8 cellular contexts compared by ENCODE assay signal in the genomic region with DNA sequence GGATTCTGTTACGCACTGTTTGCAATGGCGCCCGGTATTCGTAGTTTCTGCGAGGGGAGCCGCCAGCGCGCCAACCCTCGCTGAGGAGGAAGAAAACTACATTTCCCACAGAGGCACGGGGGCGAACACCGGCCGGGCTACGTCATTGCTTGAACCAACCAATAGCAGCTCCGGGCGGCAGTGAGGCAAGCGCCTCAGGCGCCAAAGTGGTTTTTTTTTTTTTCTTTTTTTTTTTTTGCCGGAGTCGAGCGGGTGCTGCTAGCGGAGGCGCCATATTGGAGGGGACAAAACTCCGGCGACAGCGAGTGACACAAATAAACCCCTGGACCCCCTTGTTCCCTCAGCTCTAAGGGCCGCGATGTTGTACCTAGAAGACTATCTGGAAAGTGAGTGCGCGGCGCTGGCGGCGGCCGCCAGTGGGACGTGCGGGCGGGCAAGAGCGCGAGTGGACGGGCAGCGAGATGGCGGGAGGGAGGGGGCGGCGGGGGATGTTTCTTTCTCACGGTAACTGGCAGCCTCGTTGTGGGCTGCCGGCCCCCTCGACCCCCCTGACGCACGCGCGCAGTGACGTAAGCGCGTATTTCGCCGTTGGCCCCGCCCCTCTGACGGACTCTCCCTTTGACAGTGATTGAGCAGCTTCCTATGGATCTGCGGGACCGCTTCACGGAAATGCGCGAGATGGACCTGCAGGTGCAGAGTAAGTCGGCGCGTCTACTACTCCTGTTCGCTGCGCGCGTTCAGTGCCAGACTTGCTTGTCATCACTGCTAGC. TPM values are rescaled to one million over a fixed set of nuclear protein-coding genes. Genes with fewer than 3 reads are reported as not detected.
DNase-seq lines count a peak whose midpoint lies in the region; ATAC-seq and TF ChIP-seq lines count a peak whose summit lies in the region.

A gene with protein sequence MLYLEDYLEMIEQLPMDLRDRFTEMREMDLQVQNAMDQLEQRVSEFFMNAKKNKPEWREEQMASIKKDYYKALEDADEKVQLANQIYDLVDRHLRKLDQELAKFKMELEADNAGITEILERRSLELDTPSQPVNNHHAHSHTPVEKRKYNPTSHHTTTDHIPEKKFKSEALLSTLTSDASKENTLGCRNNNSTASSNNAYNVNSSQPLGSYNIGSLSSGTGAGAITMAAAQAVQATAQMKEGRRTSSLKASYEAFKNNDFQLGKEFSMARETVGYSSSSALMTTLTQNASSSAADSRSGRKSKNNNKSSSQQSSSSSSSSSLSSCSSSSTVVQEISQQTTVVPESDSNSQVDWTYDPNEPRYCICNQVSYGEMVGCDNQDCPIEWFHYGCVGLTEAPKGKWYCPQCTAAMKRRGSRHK (plus strand): TSS at position 239 of the 770 bp plus-strand sequence. CDS start 120 bp downstream, at position 359.

- H2AFZ ChIP-seq in PC-9, result peak within 1 kb of the TSS; percentile 88

- TF ChIP-seq CTCF in PC-9 (conservative IDR thresholded peaks at IDR 0.05), result no peak
- no peak for TF ChIP-seq CTCF in mucosa of descending colon (IDR thresholded peaks at IDR 0.05)

- H3K27ac ChIP-seq in PC-9 (peak within 1 kb of the TSS; percentile 93), epithelial cell of prostate (peak within 1 kb of the TSS; percentile 90)

- peaks cover 20% of the 10 kb centered on the region for H3K79me2 ChIP-seq in PC-9 (ENCODE audit: low read depth)

- H3K4me2 ChIP-seq in PC-9, result peak within 1 kb of the TSS; percentile 91

- peak; percentile 98 for DNase-seq in DMS153 (lab: John Stamatoyannopoulos, UW)
- peak; percentile 96 for DNase-seq in Jurkat, Clone E6-1 (ENCODE audit: low read depth, low spot score)
- DNase-seq in PC-9, result peak; percentile 95 to 99
- DNase-seq in activated T-cell treated with anti-CD3 and anti-CD28 coated beads, Interleukin-2, amount 50 U/mL, for 1 hour, result peak; percentile 99
- peak; percentile 85 for DNase-seq in epithelial cell of prostate (ENCODE audit: low read depth, low spot score)
- peak; percentile 98 to 99 (median 98) for DNase-seq in mucosa of descending colon
- peak; percentile 95 for DNase-seq in stimulated activated CD8-positive, alpha-beta memory T cell treated with anti-CD3 and anti-CD28 coated beads, Interleukin-4, amount 100 ng/mL, for 24 hours (ENCODE audit: low read depth)

- CTCF ChIA-PET in PC-9 (lab: Charles Lee), result interaction anchor here (0.7 kb wide), 1 partner anchor 521 kb away, joined by 16 read pairs; no protein-coding TSS in a partner anchor

- H3K4me1 ChIP-seq in PC-9 (replicated peaks; ENCODE audit: insufficient read depth), result peaks cover 24% of the 10 kb centered on the region
- H3K4me1 ChIP-seq in mucosa of descending colon (ENCODE audit: low read depth), result peaks cover 10% of the 10 kb centered on the region

- H3K27me3 ChIP-seq in PC-9 (ENCODE audit: insufficient read depth, low read depth), result no peaks in the 10 kb centered on the region

- H3K36me3 ChIP-seq in PC-9 (ENCODE audit: low read depth) (peaks cover 13% of the 10 kb centered on the region), mucosa of descending colon (ENCODE audit: low read depth) (peaks cover 10% of the 10 kb centered on the region)

- H3K9me2 ChIP-seq in PC-9 (ENCODE audit: insufficient read depth), result no peaks in the 10 kb centered on the region

- no peaks in the 10 kb centered on the region for H3K9me3 ChIP-seq in PC-9 (ENCODE audit: insufficient read depth, low read depth)
- H3K9me3 ChIP-seq in mucosa of descending colon, result no peaks in the 10 kb centered on the region

- H3K4me3 ChIP-seq in Jurkat, Clone E6-1 (ENCODE audit: low read length), result peak within 1 kb of the TSS; percentile 83
- H3K4me3 ChIP-seq in PC-9 (peak within 1 kb of the TSS; percentile 83), mucosa of descending colon (peak within 1 kb of the TSS; percentile 27)

- POLR2A ChIA-PET in PC-9 (lab: Charles Lee; ENCODE audit: unreplicated experiment), result interaction anchor here (0.6 to 0.7 kb wide), 5 partner anchors 116 to 445 kb away, joined by 3 to 13 read pairs (median 9); a partner anchor contains a TSS

- TSS peak; percentile 56 for BruUV-seq in PC-9 (replicated peaks; lab: Mats Ljungman, UMichigan)

- peaks cover 9% of the 10 kb centered on the region for H3F3A ChIP-seq in PC-9 (ENCODE audit: insufficient read depth, low read depth)

- peaks cover 5% of the 10 kb centered on the region; the same call in 1 of the 2 replicates for H4K20me1 ChIP-seq in PC-9 (ENCODE audit: insufficient read depth)

- ATAC-seq in GM21619 (IDR thresholded peaks at IDR 0.05; ENCODE audit: unreplicated experiment) (peak; percentile 95), mucosa of descending colon (peak; percentile 97)

- intact Hi-C loops in PC-9 (cut with micrococcal nuclease; ENCODE audit: unreplicated experiment), result loop anchor here (1.0 to 10.0 kb wide), 4 partner anchors 36 to 366 kb away; a partner anchor contains a TSS
- intact Hi-C loops in mucosa of descending colon (cut with DNase I, micrococcal nuclease), result no loop called here

RNA-seq across cellular contexts. Expression of the gene that starts here (rescaled TPM):
- 22.0 TPM for polyA plus RNA-seq in Jurkat, Clone E6-1 (2012; ENCODE audit: insufficient read depth, insufficient read length)
- total RNA-seq in PC-9 (2021) (10.9 and 16.4 TPM in 2 replicates), mucosa of descending colon (10 to 100 TPM; 18.2 to 21.7 (median 20.7) TPM)

Comparison
In these comparisons a context has a peak if more than half of its experiments do, and no peak if none do; other contexts are left out.
1. Peak in every context shown above with its lines: DNase-seq, ATAC-seq, H3K4me3 ChIP-seq and H3K27ac ChIP-seq.
2. H3K4me3 ChIP-seq: peak in every context shown above with its lines; median percentile 83 in Jurkat, Clone E6-1; 83 in PC-9; 27 in mucosa of descending colon.